In genomic region chr22:38484244-38484643, GRCh38 we compare ENCODE assay signal across 21 cellular contexts. TPM values are rescaled to one million over a fixed set of nuclear protein-coding genes. Genes with fewer than 3 reads are reported as not detected.
DNase-seq lines count a peak whose midpoint lies in the region; ATAC-seq, FAIRE-seq and TF ChIP-seq lines count a peak whose summit lies in the region.
"Had no signal": no experiment of that assay in that cellular context is flagged by ENCODE, and none has a peak within 500 bp of the region (broad histone marks: within the 10 kb centered on the region; RNA-seq: fewer than 3 reads in every experiment).

No MANE protein-coding gene starts in this region.

- no peak overlapping the region for H3K4me2 ChIP-seq in HepG2 (ENCODE audit: low read depth, low read length)

- FAIRE-seq in HepG2 (lab: Jason Lieb, UNC), result no peak

- H3K27ac ChIP-seq in HepG2 (ENCODE audit: extremely low read length, insufficient read depth, low read length) (no peak overlapping the region), right lobe of liver (no peak overlapping the region), HUES48 (ENCODE audit: low read depth, low read length) (peak overlapping the region; percentile 29)
- H3K27ac ChIP-seq: thyroid gland had no signal

- no peaks in the 10 kb centered on the region for H3K27me3 ChIP-seq in HepG2 (ENCODE audit: control insufficient read depth in 1 of 2, insufficient read depth in 2 of 2, low read length in 2 of 2)
- no peaks in the 10 kb centered on the region for H3K27me3 ChIP-seq in right lobe of liver
- H3K27me3 ChIP-seq in HUES48 (ENCODE audit: control insufficient read depth, insufficient read depth, low read length), result no peaks in the 10 kb centered on the region
- H3K27me3 ChIP-seq: thyroid gland had no signal

- intact Hi-C loops in HepG2 (cut with micrococcal nuclease; ENCODE audit: unreplicated experiment), result no loop called here
- intact Hi-C loops in right lobe of liver (cut with DNase I), result no loop called here

- H3K9me3 Mint-ChIP-seq in chondrocyte (ENCODE audit: low read depth), result no peaks in the 10 kb centered on the region
- H3K9me3 Mint-ChIP-seq in stimulated activated naive B cell treated with anti-CD40 and anti-IgM and Interleukin-4, amounts not matched to agents 10 μg/mL and 1 μg/mL and 100 μg/mL, for 72 hours, result no peaks in the 10 kb centered on the region
- H3K9me3 Mint-ChIP-seq: stimulated activated memory B cell treated with anti-CD40 and anti-IgM and Interleukin-4, amounts not matched to agents 10 μg/mL and 1 μg/mL and 100 μg/mL, for 72 hours had no signal

- TF ChIP-seq CTCF in HepG2 (CRISPR knock-in tag; IDR thresholded peaks at IDR 0.05), result no peak
- no peak for TF ChIP-seq CTCF in right lobe of liver (IDR thresholded peaks at IDR 0.05)
- TF ChIP-seq CTCF in chondrocyte (IDR thresholded peaks at IDR 0.05), result no peak

- POLR2A ChIA-PET in HepG2 (lab: Yijun Ruan, JAX), result interaction anchor here (1.5 kb wide), 1 partner anchor 21 kb away, joined by 5 read pairs; no protein-coding TSS in a partner anchor

- no peak overlapping the region for H3K4me3 ChIP-seq in HepG2 (replicated peaks in 1 of 3; ENCODE audit: insufficient read depth in 1 of 3, low read depth in 2 of 3, low read length in 3 of 3)
- H3K4me3 ChIP-seq in right lobe of liver, result no peak overlapping the region
- H3K4me3 ChIP-seq in HUES48 (ENCODE audit: low read depth, low read length), result no peak overlapping the region
- H3K4me3 ChIP-seq: thyroid gland had no signal

- no peak for TF ChIP-seq RAD21 in HepG2 (CRISPR knock-in tag; IDR thresholded peaks at IDR 0.05)

- peaks cover 3% of the 10 kb centered on the region for H4K20me1 ChIP-seq in HepG2 (ENCODE audit: insufficient read depth, low read length)

- no peaks in the 10 kb centered on the region for H3K79me2 ChIP-seq in HepG2 (ENCODE audit: insufficient read depth, low read length)

- peaks cover 27% of the 10 kb centered on the region for H3K4me1 Mint-ChIP-seq in chondrocyte (ENCODE audit: low read depth)
- peaks cover 4 to 16% of the 10 kb centered on the region in 2 donors for H3K4me1 Mint-ChIP-seq in stimulated activated naive B cell treated with anti-CD40 and anti-IgM and Interleukin-4, amounts not matched to agents 10 μg/mL and 1 μg/mL and 100 μg/mL, for 72 hours

- H3K27me3 Mint-ChIP-seq in chondrocyte (ENCODE audit: low read depth), result no peaks in the 10 kb centered on the region
- no peaks in the 10 kb centered on the region for H3K27me3 Mint-ChIP-seq in stimulated activated naive B cell treated with anti-CD40 and anti-IgM and Interleukin-4, amounts not matched to agents 10 μg/mL and 1 μg/mL and 100 μg/mL, for 72 hours
- H3K27me3 Mint-ChIP-seq: stimulated activated memory B cell treated with anti-CD40 and anti-IgM and Interleukin-4, amounts not matched to agents 10 μg/mL and 1 μg/mL and 100 μg/mL, for 72 hours had no signal

- H3K4me1 ChIP-seq in HepG2 (ENCODE audit: insufficient read depth, low read length) (no peaks in the 10 kb centered on the region), right lobe of liver (no peaks in the 10 kb centered on the region), HUES48 (ENCODE audit: control insufficient read depth, insufficient read depth, low read length) (peaks cover 4% of the 10 kb centered on the region; the same call in 1 of the 2 replicates)

- TF ChIP-seq POLR2A in HepG2 (IDR thresholded peaks at IDR 0.05; ENCODE audit: insufficient read depth in 1 of 2, low read depth in 2 of 2, low read length in 2 of 2) (no peak; a peak in 1 of 4 replicates), right lobe of liver (IDR thresholded peaks at IDR 0.05) (no peak)

- H3K4me3 Mint-ChIP-seq in chondrocyte (ENCODE audit: unreplicated experiment), result no peak overlapping the region
- no peak overlapping the region for H3K4me3 Mint-ChIP-seq in stimulated activated naive B cell treated with anti-CD40 and anti-IgM and Interleukin-4, amounts not matched to agents 10 μg/mL and 1 μg/mL and 100 μg/mL, for 72 hours
- H3K4me3 Mint-ChIP-seq: stimulated activated memory B cell treated with anti-CD40 and anti-IgM and Interleukin-4, amounts not matched to agents 10 μg/mL and 1 μg/mL and 100 μg/mL, for 72 hours had no signal

- no peak for TF ChIP-seq EP300 in HepG2 (IDR thresholded peaks at IDR 0.05; ENCODE audit: low read depth in 2 of 2, low read length in 2 of 2)
- no peak for TF ChIP-seq EP300 in HepG2 (CRISPR knock-in tag; IDR thresholded peaks at IDR 0.05; ENCODE audit: borderline replicate concordance)

- H3K27ac Mint-ChIP-seq in chondrocyte (ENCODE audit: unreplicated experiment), result peak overlapping the region; percentile 46
- peak overlapping the region; percentile 68 for H3K27ac Mint-ChIP-seq in stimulated activated naive B cell treated with anti-CD40 and anti-IgM and Interleukin-4, amounts not matched to agents 10 μg/mL and 1 μg/mL and 100 μg/mL, for 72 hours
- H3K27ac Mint-ChIP-seq: stimulated activated memory B cell treated with anti-CD40 and anti-IgM and Interleukin-4, amounts not matched to agents 10 μg/mL and 1 μg/mL and 100 μg/mL, for 72 hours had no signal

- no peak for DNase-seq in HepG2 (ENCODE audit: low spot score)
- no peak for DNase-seq in right lobe of liver
- DNase-seq in chondrocyte (ENCODE audit: low spot score), result no peak
- DNase-seq in stimulated activated naive B cell treated with anti-CD40 and anti-IgM and Interleukin-4, amounts not matched to agents 10 μg/mL and 1 μg/mL and 100 μg/mL, for 72 hours, result no peak
- DNase-seq in NCI-H1694 treated with DMSO at 0.1 percent for 48 hours (lab: John Stamatoyannopoulos, UW), result no peak
- DNase-seq in ureter (ENCODE audit: low spot score), result no peak
- DNase-seq: aorta, COR-L47, Karpas-422, NCI-H1092, NCI-H2107, NCI-H524, SW 1271, thyroid gland had no signal

- ATAC-seq in HepG2, result no peak
- ATAC-seq in right lobe of liver, result no peak
- no peak for ATAC-seq in stimulated activated naive B cell treated with anti-CD40 and anti-IgM and Interleukin-4, amounts not matched to agents 10 μg/mL and 1 μg/mL and 100 μg/mL, for 72 hours (replicated peaks)
- ATAC-seq: Right ventricle myocardium inferior; sciatic nerve; stimulated activated memory B cell treated with anti-CD40 and anti-IgM and Interleukin-4, amounts not matched to agents 10 μg/mL and 1 μg/mL and 100 μg/mL, for 72 hours had no signal

- no peak overlapping the region for H2AFZ ChIP-seq in HepG2 (ENCODE audit: low read length)

- CTCF ChIA-PET in HepG2 (lab: Yijun Ruan, JAX; ENCODE audit: low intra/inter-chr PET ratio, low total read pairs), result no interaction called here

- in situ Hi-C loops in HepG2 (cut with HindIII; ENCODE audit: extremely low pct_ligation_motif_present, low pct_unique_long_range_greater_than_20kb), result no loop called here

- no peak overlapping the region for H3K9ac ChIP-seq in HepG2 (ENCODE audit: insufficient read depth, low read depth, low read length)
- H3K9ac ChIP-seq in HUES48 (ENCODE audit: low read depth, low read length), result no peak overlapping the region

- H3K36me3 ChIP-seq in HepG2 (replicated peaks in 1 of 2; ENCODE audit: control insufficient read depth in 1 of 2, insufficient read depth in 2 of 2, low read length in 2 of 2), result peaks cover 18 to 55% of the 10 kb centered on the region in 2 experiments
- H3K36me3 ChIP-seq in right lobe of liver, result peaks cover 16 to 84% (median 62%) of the 10 kb centered on the region in 4 donors
- H3K36me3 ChIP-seq in HUES48 (ENCODE audit: control insufficient read depth, insufficient read depth, low read length), result peaks cover 89% of the 10 kb centered on the region

- peaks cover 53% of the 10 kb centered on the region for H3K36me3 Mint-ChIP-seq in chondrocyte (ENCODE audit: low read depth)
- H3K36me3 Mint-ChIP-seq in stimulated activated naive B cell treated with anti-CD40 and anti-IgM and Interleukin-4, amounts not matched to agents 10 μg/mL and 1 μg/mL and 100 μg/mL, for 72 hours, result peaks cover 47 to 64% of the 10 kb centered on the region in 2 donors

- 89% methylated on average over 1 of the region's 1 CpG for WGBS in HepG2 (ENCODE audit: low lambda C conversion rate)
- WGBS in right lobe of liver (ENCODE audit: insufficient coverage, low coverage, low lambda C conversion rate, missing lambda C conversion rate), result 100% methylated on average over 1 of the region's 1 CpG

- no TSS peak for BruUV-seq in HepG2 (replicated peaks; lab: Mats Ljungman, UMichigan)

- no peaks in the 10 kb centered on the region for H3K9me3 ChIP-seq in HepG2 (ENCODE audit: low read length)
- no peaks in the 10 kb centered on the region for H3K9me3 ChIP-seq in right lobe of liver
- H3K9me3 ChIP-seq in HUES48 (ENCODE audit: control insufficient read depth, insufficient read depth, low read length), result no peaks in the 10 kb centered on the region
- H3K9me3 ChIP-seq: thyroid gland had no signal

RNA-seq across cellular contexts. Expression of gene KDELR3, which starts 16.3 kb away (rescaled TPM):
- total RNA-seq in HepG2 (2016; rRNA removed; fragmentation: Illumina TruSeq; extraction: Trizol), result 18.9 and 24.2 TPM in 2 replicates
- total RNA-seq in HepG2 (2016; cell fraction: cytosol; rRNA removed; fragmentation: Illumina TruSeq; extraction: Trizol; ENCODE audit: low read depth), result 15.4 and 17.8 TPM in 2 replicates
- 18.4 and 24.9 TPM in 2 replicates for total RNA-seq in HepG2 (2016; cell fraction: insoluble cytoplasmic fraction; rRNA removed; fragmentation: Illumina TruSeq; extraction: Trizol)
- 25.0 and 25.7 TPM in 2 replicates for total RNA-seq in HepG2 (2016; cell fraction: membrane; rRNA removed; fragmentation: Illumina TruSeq; extraction: Trizol)
- 24.1 and 25.4 TPM in 2 replicates for total RNA-seq in HepG2 (2016; cell fraction: nucleus; rRNA removed; fragmentation: Illumina TruSeq; extraction: Trizol)
- polyA plus RNA-seq in HepG2 (2011; rRNA removed), result 44.4 and 65.7 TPM in 2 replicates
- 51.3 and 51.5 TPM in 2 replicates for polyA plus RNA-seq in HepG2 (2011; cell fraction: cytosol; rRNA removed)
- polyA plus RNA-seq in HepG2 (2011; cell fraction: nucleus; rRNA removed), result 13.4 and 13.6 TPM in 2 replicates
- polyA plus RNA-seq in HepG2 (2012), result 25.3 and 25.4 TPM in 2 replicates
- polyA plus RNA-seq in HepG2 (2016; cell fraction: cytosol; fragmentation: Illumina TruSeq; extraction: Trizol; ENCODE audit: low read depth), result 22.6 and 32.8 TPM in 2 replicates
- polyA plus RNA-seq in HepG2 (2016; cell fraction: insoluble cytoplasmic fraction; fragmentation: Illumina TruSeq; extraction: Trizol; ENCODE audit: low read depth), result 25.8 and 26.8 TPM in 2 replicates
- 31.8 and 34.1 TPM in 2 replicates for polyA plus RNA-seq in HepG2 (2016; cell fraction: membrane; fragmentation: Illumina TruSeq; extraction: Trizol; ENCODE audit: low read depth)
- 38.2 and 40.9 TPM in 2 replicates for polyA plus RNA-seq in HepG2 (2016; cell fraction: nucleus; fragmentation: Illumina TruSeq; extraction: Trizol; ENCODE audit: insufficient read depth, low read depth)
- polyA minus RNA-seq in HepG2 (2011; rRNA and poly(A)+ RNA removed; ENCODE audit: low replicate concordance), result 11.9 and 47.4 TPM in 2 replicates
- polyA minus RNA-seq in HepG2 (2011; cell fraction: cytosol; rRNA and poly(A)+ RNA removed), result 22.6 and 22.7 TPM in 2 replicates
- 6.4 and 12.8 TPM in 2 replicates for polyA minus RNA-seq in HepG2 (2011; cell fraction: nucleus; rRNA and poly(A)+ RNA removed)
- 10 to 100 TPM in 3 of 6 experiments, 1 to 10 TPM in 3; 2.4 to 53.8 (median 12.8) TPM for total RNA-seq in right lobe of liver
- total RNA-seq in chondrocyte, result 127 to 137 TPM (median 134 TPM) in 3 replicates
- 7.5 TPM for total RNA-seq in ureter

RNA-seq across cellular contexts. Expression of gene DDX17, which starts 21.9 kb away (rescaled TPM):
- total RNA-seq in HepG2 (2016; rRNA removed; fragmentation: Illumina TruSeq; extraction: Trizol) (238 and 251 TPM in 2 replicates), right lobe of liver (100 to 1,000 TPM; 128 to 205 (median 184) TPM), chondrocyte (306 to 362 TPM (median 321 TPM) in 3 replicates), ureter (593 TPM)
- total RNA-seq in HepG2 (2016; cell fraction: cytosol; rRNA removed; fragmentation: Illumina TruSeq; extraction: Trizol; ENCODE audit: low read depth), result 42.5 and 43.8 TPM in 2 replicates
- total RNA-seq in HepG2 (2016; cell fraction: insoluble cytoplasmic fraction; rRNA removed; fragmentation: Illumina TruSeq; extraction: Trizol), result 229 and 234 TPM in 2 replicates
- total RNA-seq in HepG2 (2016; cell fraction: membrane; rRNA removed; fragmentation: Illumina TruSeq; extraction: Trizol), result 50.6 and 57.8 TPM in 2 replicates
- total RNA-seq in HepG2 (2016; cell fraction: nucleus; rRNA removed; fragmentation: Illumina TruSeq; extraction: Trizol), result 224 and 247 TPM in 2 replicates
- polyA plus RNA-seq in HepG2 (2011; rRNA removed), result 344 and 362 TPM in 2 replicates
- 156 and 197 TPM in 2 replicates for polyA plus RNA-seq in HepG2 (2011; cell fraction: cytosol; rRNA removed)
- polyA plus RNA-seq in HepG2 (2011; cell fraction: nucleus; rRNA removed), result 920 and 1,014 TPM in 2 replicates
- polyA plus RNA-seq in HepG2 (2012), result 102 and 112 TPM in 2 replicates
- 3.1 and 3.6 TPM in 2 replicates for polyA plus RNA-seq in HepG2 (2016; cell fraction: cytosol; fragmentation: Illumina TruSeq; extraction: Trizol; ENCODE audit: low read depth)
- polyA plus RNA-seq in HepG2 (2016; cell fraction: insoluble cytoplasmic fraction; fragmentation: Illumina TruSeq; extraction: Trizol; ENCODE audit: low read depth), result 120 and 135 TPM in 2 replicates
- polyA plus RNA-seq in HepG2 (2016; cell fraction: membrane; fragmentation: Illumina TruSeq; extraction: Trizol; ENCODE audit: low read depth), result 11.9 and 15.1 TPM in 2 replicates
- polyA plus RNA-seq in HepG2 (2016; cell fraction: nucleus; fragmentation: Illumina TruSeq; extraction: Trizol; ENCODE audit: insufficient read depth, low read depth), result 326 and 352 TPM in 2 replicates
- 454 and 540 TPM in 2 replicates for polyA minus RNA-seq in HepG2 (2011; rRNA and poly(A)+ RNA removed; ENCODE audit: low replicate concordance)
- polyA minus RNA-seq in HepG2 (2011; cell fraction: cytosol; rRNA and poly(A)+ RNA removed), result 210 and 220 TPM in 2 replicates
- polyA minus RNA-seq in HepG2 (2011; cell fraction: nucleus; rRNA and poly(A)+ RNA removed), result 473 and 556 TPM in 2 replicates

RNA-seq across cellular contexts. Expression of gene KCNJ4, which starts 29.2 kb away (rescaled TPM):
- total RNA-seq in HepG2 (2016; rRNA removed; fragmentation: Illumina TruSeq; extraction: Trizol) (not detected in 2 replicates), right lobe of liver (not detected), chondrocyte (0.27 to 0.33 TPM (median 0.27 TPM) in 3 replicates), ureter (not detected)
- total RNA-seq in HepG2 (2016; cell fraction: cytosol; rRNA removed; fragmentation: Illumina TruSeq; extraction: Trizol; ENCODE audit: low read depth), result not detected in 2 replicates
- total RNA-seq in HepG2 (2016; cell fraction: insoluble cytoplasmic fraction; rRNA removed; fragmentation: Illumina TruSeq; extraction: Trizol), result not detected in 2 replicates
- total RNA-seq in HepG2 (2016; cell fraction: membrane; rRNA removed; fragmentation: Illumina TruSeq; extraction: Trizol), result not detected in 2 replicates
- total RNA-seq in HepG2 (2016; cell fraction: nucleus; rRNA removed; fragmentation: Illumina TruSeq; extraction: Trizol), result not detected in 2 replicates
- not detected in 2 replicates for polyA plus RNA-seq in HepG2 (2011; rRNA removed)
- polyA plus RNA-seq in HepG2 (2011; cell fraction: cytosol; rRNA removed), result 0.03 TPM in 1 of 2 replicates, not detected in the other
- polyA plus RNA-seq in HepG2 (2011; cell fraction: nucleus; rRNA removed), result not detected in 2 replicates
- not detected in 2 replicates for polyA plus RNA-seq in HepG2 (2012)
- polyA plus RNA-seq in HepG2 (2016; cell fraction: cytosol; fragmentation: Illumina TruSeq; extraction: Trizol; ENCODE audit: low read depth), result not detected in 2 replicates
- not detected in 2 replicates for polyA plus RNA-seq in HepG2 (2016; cell fraction: insoluble cytoplasmic fraction; fragmentation: Illumina TruSeq; extraction: Trizol; ENCODE audit: low read depth)
- polyA plus RNA-seq in HepG2 (2016; cell fraction: membrane; fragmentation: Illumina TruSeq; extraction: Trizol; ENCODE audit: low read depth), result not detected in 2 replicates
- not detected in 2 replicates for polyA plus RNA-seq in HepG2 (2016; cell fraction: nucleus; fragmentation: Illumina TruSeq; extraction: Trizol; ENCODE audit: insufficient read depth, low read depth)
- polyA minus RNA-seq in HepG2 (2011; rRNA and poly(A)+ RNA removed; ENCODE audit: low replicate concordance), result not detected in 2 replicates
- not detected in 2 replicates for polyA minus RNA-seq in HepG2 (2011; cell fraction: cytosol; rRNA and poly(A)+ RNA removed)
- polyA minus RNA-seq in HepG2 (2011; cell fraction: nucleus; rRNA and poly(A)+ RNA removed), result not detected in 2 replicates
- total RNA-seq: aorta, glomerular endothelial cell, HT-29, osteoblast, thyroid gland had no signal
- polyA plus RNA-seq: aorta had no signal
